In genomic region chrX:6238576-6238975, GRCh38 we compare ENCODE assay signal across 7 cellular contexts. TPM values are rescaled to one million over a fixed set of nuclear protein-coding genes. Genes with fewer than 3 reads are reported as not detected.
"Had no signal": no experiment of that assay in that cellular context is flagged by ENCODE, and none has a peak within 500 bp of the region (broad histone marks: within the 10 kb centered on the region; RNA-seq: fewer than 3 reads in every experiment).

No MANE protein-coding gene starts in this region.

- H3K27me3 Mint-ChIP-seq: IgD-negative memory B cell had no signal

- FAIRE-seq: HepG2, HTR-8/SVneo, K562 had no signal

- H3K4me1 Mint-ChIP-seq: IgD-negative memory B cell had no signal

- H3K4me3 ChIP-seq: K562 had no signal

- H3K4me3 Mint-ChIP-seq: IgD-negative memory B cell had no signal

- H3K27ac Mint-ChIP-seq: IgD-negative memory B cell had no signal

- DNase-seq: IMR-90 had no signal

- H3K27ac ChIP-seq: HL-60 had no signal

RNA-seq across cellular contexts. Expression of gene NLGN4X, which starts 9.9 kb away (rescaled TPM):
- total RNA-seq: HepG2, HT-29, IMR-90 had no signal
- polyA plus RNA-seq: HepG2, IgD-negative memory B cell, IMR-90, K562 had no signal
